Comparison of ENCODE assay signal across 8 cellular contexts in the genomic region with DNA sequence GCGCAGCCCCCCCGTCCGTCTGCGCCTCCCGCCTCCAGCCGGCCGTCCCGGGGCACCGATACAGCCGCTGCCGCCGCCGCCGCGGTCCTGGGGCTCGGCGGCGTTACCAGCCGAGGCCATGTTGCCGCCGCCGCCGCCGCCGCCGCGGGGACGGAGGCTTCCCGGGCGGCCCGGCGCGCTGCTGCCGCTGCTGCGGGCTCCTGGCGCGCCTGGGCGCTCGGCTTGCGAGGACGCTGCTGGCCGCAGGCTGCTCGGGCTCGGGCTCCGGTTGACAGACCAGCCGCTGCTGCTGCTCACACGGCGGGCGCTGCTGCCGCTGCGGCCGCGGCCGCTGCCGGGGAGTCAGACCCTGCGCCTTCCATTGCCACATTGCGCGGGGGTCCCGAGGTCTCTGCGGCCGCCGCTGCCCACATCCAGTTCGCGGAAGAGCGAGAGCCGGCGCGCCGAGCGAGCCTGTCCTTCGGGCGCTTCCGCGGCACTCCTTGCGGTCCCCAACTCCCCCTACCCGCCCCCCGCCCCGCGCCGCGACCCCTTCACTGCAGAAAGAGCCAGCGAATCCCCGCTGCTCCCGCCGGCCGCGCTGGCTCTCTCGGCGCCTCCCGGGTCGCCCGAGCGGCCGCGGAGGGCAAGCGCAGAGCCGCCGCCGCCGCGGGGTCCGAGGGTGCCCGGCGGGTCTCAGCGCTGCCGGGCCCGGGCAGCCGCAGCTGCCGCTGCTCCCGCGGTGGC. TPM values are rescaled to one million over a fixed set of nuclear protein-coding genes. Genes with fewer than 3 reads are reported as not detected.
DNase-seq lines count a peak whose midpoint lies in the region; ATAC-seq and TF ChIP-seq lines count a peak whose summit lies in the region.

No MANE protein-coding gene starts in this region.

- DNase-seq in HEK293T (ENCODE audit: extremely low spot score), result no peak
- peak; percentile 34 to 49 for DNase-seq in activated T-cell treated with anti-CD3 and anti-CD28 coated beads, Interleukin-2, amount 50 U/mL, for 48 hours
- peak; percentile 38 for DNase-seq in glomerular visceral epithelial cell (ENCODE audit: extremely low spot score)
- DNase-seq in gastrocnemius medialis, result no peak
- no peak for DNase-seq in DMS153 (lab: John Stamatoyannopoulos, UW)
- DNase-seq in SHP77 treated with DMSO at 0.1 percent for 48 hours (lab: John Stamatoyannopoulos, UW), result no peak

- peaks cover 37 to 53% (median 47%) of the 10 kb centered on the region in 10 experiments for H3K4me1 ChIP-seq in BLaER1 treated with 17β-estradiol and CSF1 and Interleukin-3, amounts not matched to agents 10 nM and 100 nM
- peaks cover 11 to 22% of the 10 kb centered on the region in 2 donors for H3K4me1 ChIP-seq in gastrocnemius medialis

- TF ChIP-seq CTCF in gastrocnemius medialis (IDR thresholded peaks at IDR 0.05 in 4 of 5, conservative IDR thresholded peaks at IDR 0.05 in 1 of 5), result no peak

- peak overlapping the region; percentile 68 to 98 (median 95); a peak in 21 of 22 replicates for H3K27ac ChIP-seq in BLaER1 treated with 17β-estradiol and CSF1 and Interleukin-3, amounts not matched to agents 10 nM and 100 nM
- peak overlapping the region; percentile 84 to 96 (median 91) for H3K27ac ChIP-seq in gastrocnemius medialis

- ATAC-seq in gastrocnemius medialis, result no peak
- ATAC-seq in HG03342 (IDR thresholded peaks at IDR 0.05; ENCODE audit: unreplicated experiment), result no peak

- H3K4me2 ChIP-seq in BLaER1 treated with 17β-estradiol and CSF1 and Interleukin-3, amounts not matched to agents 10 nM and 100 nM, result peak overlapping the region; percentile 84 to 99 (median 95)

- CTCF ChIA-PET in HEK293T (lab: Yijun Ruan, JAX), result no interaction called here

- H3K27me3 ChIP-seq in BLaER1 treated with 17β-estradiol and CSF1 and Interleukin-3, amounts not matched to agents 10 nM and 100 nM, result peaks cover 1 to 71% (median 40%) of the 10 kb centered on the region in 11 experiments; a peak in 21 of 22 replicates
- H3K27me3 ChIP-seq in gastrocnemius medialis, result no peaks in the 10 kb centered on the region

- intact Hi-C loops in gastrocnemius medialis (cut with DNase I; ENCODE audit: low total_unique reads), result loop anchor here (5.0 to 10.0 kb wide), 3 partner anchors 81 to 504 kb away; no protein-coding TSS in a partner anchor

- TF ChIP-seq POLR2A in gastrocnemius medialis (IDR thresholded peaks at IDR 0.05), result no peak

- peaks cover 7 to 20% (median 15%) of the 10 kb centered on the region in 11 experiments; a peak in 20 of 22 replicates for H4K20me1 ChIP-seq in BLaER1 treated with 17β-estradiol and CSF1 and Interleukin-3, amounts not matched to agents 10 nM and 100 nM

- peak overlapping the region; percentile 92 to 97 (median 95) for H3K9ac ChIP-seq in BLaER1 treated with 17β-estradiol and CSF1 and Interleukin-3, amounts not matched to agents 10 nM and 100 nM

- POLR2A ChIA-PET in HEK293T (lab: Yijun Ruan, JAX), result interaction anchor here (0.9 kb wide), 1 partner anchor 243 kb away, joined by 3 read pairs; no protein-coding TSS in a partner anchor

- no peaks in the 10 kb centered on the region; a peak in 1 of 22 replicates for H3K36me3 ChIP-seq in BLaER1 treated with 17β-estradiol and CSF1 and Interleukin-3, amounts not matched to agents 10 nM and 100 nM
- no peaks in the 10 kb centered on the region for H3K36me3 ChIP-seq in gastrocnemius medialis

- H3K9me3 ChIP-seq in BLaER1 treated with 17β-estradiol and CSF1 and Interleukin-3, amounts not matched to agents 10 nM and 100 nM (replicated peaks in 1 of 11), result no peaks in the 10 kb centered on the region
- H3K9me3 ChIP-seq in gastrocnemius medialis, result no peaks in the 10 kb centered on the region

- in situ Hi-C loops in gastrocnemius medialis (cut with MboI; ENCODE audit: low sequenced_read_pairs in 4 of 4), result loop anchor here (10.0 to 25.0 kb wide), 4 partner anchors 196 to 379 kb away; a partner anchor contains a TSS

- H3K4me3 ChIP-seq in BLaER1 treated with 17β-estradiol and CSF1 and Interleukin-3, amounts not matched to agents 10 nM and 100 nM, result peak overlapping the region; percentile 74 to 92 (median 88)
- H3K4me3 ChIP-seq in gastrocnemius medialis, result peak overlapping the region; percentile 76 to 98 (median 87)

TF ChIP-seq in HEK293T, 16 proteins besides CTCF, POLR2A, EP300 and RAD21:
- peak; percentile 43; the same call in 1 of the 2 replicates for TF ChIP-seq ARNT (IDR thresholded peaks at IDR 0.05)
- TF ChIP-seq, protein P1, sequence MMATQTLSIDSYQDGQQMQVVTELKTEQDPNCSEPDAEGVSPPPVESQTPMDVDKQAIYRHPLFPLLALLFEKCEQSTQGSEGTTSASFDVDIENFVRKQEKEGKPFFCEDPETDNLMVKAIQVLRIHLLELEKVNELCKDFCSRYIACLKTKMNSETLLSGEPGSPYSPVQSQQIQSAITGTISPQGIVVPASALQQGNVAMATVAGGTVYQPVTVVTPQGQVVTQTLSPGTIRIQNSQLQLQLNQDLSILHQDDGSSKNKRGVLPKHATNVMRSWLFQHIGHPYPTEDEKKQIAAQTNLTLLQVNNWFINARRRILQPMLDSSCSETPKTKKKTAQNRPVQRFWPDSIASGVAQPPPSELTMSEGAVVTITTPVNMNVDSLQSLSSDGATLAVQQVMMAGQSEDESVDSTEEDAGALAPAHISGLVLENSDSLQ (IDR thresholded peaks at IDR 0.05), result no peak

RNA-seq across cellular contexts. Expression of a gene that starts 8.4 kb away (rescaled TPM):
- total RNA-seq in gastrocnemius medialis, result 1 to 10 TPM; 4.2 to 6.9 (median 5.2) TPM

Comparison
In these comparisons a context has a peak if more than half of its experiments do, and no peak if none do; other contexts are left out.
1. DNase-seq: peak in activated T-cell treated with anti-CD3 and anti-CD28 coated beads, Interleukin-2, amount 50 U/mL, for 48 hours (2 of 2) and glomerular visceral epithelial cell (single experiment); none in HEK293T (single experiment), gastrocnemius medialis (0 of 2), DMS153 (single experiment) and SHP77 treated with DMSO at 0.1 percent for 48 hours (single experiment).